8 cellular contexts compared by ENCODE assay signal in genomic region chr17:35241520-35241919, GRCh38. TPM values are rescaled to one million over a fixed set of nuclear protein-coding genes. Genes with fewer than 3 reads are reported as not detected.
DNase-seq lines count a peak whose midpoint lies in the region; ATAC-seq and TF ChIP-seq lines count a peak whose summit lies in the region.

No MANE protein-coding gene starts in this region.

- no peak for TF ChIP-seq POLR2A in HCT116 (IDR thresholded peaks at IDR 0.05; ENCODE audit: borderline replicate concordance, extremely low read depth, insufficient read depth, insufficient read length)

- H3K27me3 ChIP-seq in HCT116 (ENCODE audit: insufficient read depth, low read length): no peaks in the 10 kb centered on the region
- H3K27me3 ChIP-seq in right cardiac atrium (ENCODE audit: control insufficient read depth, insufficient read depth): no peaks in the 10 kb centered on the region

- DNase-seq in HCT116 (ENCODE audit: low read depth, low spot score): no peak
- DNase-seq in activated T-cell treated with anti-CD3 and anti-CD28 coated beads, Interleukin-2, amount 50 U/mL, for 24 hours: peak; percentile 59
- DNase-seq in right cardiac atrium: peak in 2 of 3 donors; percentile 51 to 57
- peak; percentile 45 for DNase-seq in stimulated activated CD4-positive, alpha-beta T cell treated with anti-CD3 and anti-CD28 coated beads, Interleukin-4, amount 100 ng/mL, for 1 hour
- DNase-seq in NCI-H1436 (lab: John Stamatoyannopoulos, UW): no peak
- DNase-seq in NOMO-1 (lab: John Stamatoyannopoulos, UW; ENCODE audit: unreplicated experiment in 2 of 2): no peak

- peaks cover 7% of the 10 kb centered on the region for H3K36me3 Mint-ChIP-seq in activated T-cell treated with anti-CD3 and anti-CD28 coated beads, Interleukin-2, amount 50 U/mL, for 24 hours (ENCODE audit: low read depth)

- BruUV-seq in HCT116 (replicated peaks; lab: Mats Ljungman, UMichigan): no TSS peak

- RAD21 ChIA-PET in HCT116 (lab: Charles Lee; ENCODE audit: low non-redundant PET in 1 of 2, low total read pairs in 2 of 2, uncharacterized antibody in 2 of 2, unreplicated experiment in 2 of 2): no interaction called here

- peak overlapping the region; percentile 58; the same call in 1 of the 2 replicates for H3K27ac ChIP-seq in HCT116 (ENCODE audit: low read depth, low read length)
- no peak overlapping the region for H3K27ac ChIP-seq in right cardiac atrium (ENCODE audit: low read length)

- H3K79me2 ChIP-seq in HCT116 (ENCODE audit: insufficient read depth, low read length): no peaks in the 10 kb centered on the region

- peaks cover 76% of the 10 kb centered on the region for H3K4me1 Mint-ChIP-seq in activated T-cell treated with anti-CD3 and anti-CD28 coated beads, Interleukin-2, amount 50 U/mL, for 24 hours (ENCODE audit: low read depth)

- no peaks in the 10 kb centered on the region for H3K27me3 Mint-ChIP-seq in activated T-cell treated with anti-CD3 and anti-CD28 coated beads, Interleukin-2, amount 50 U/mL, for 24 hours

- peak overlapping the region; percentile 97 for H3K27ac Mint-ChIP-seq in activated T-cell treated with anti-CD3 and anti-CD28 coated beads, Interleukin-2, amount 50 U/mL, for 24 hours

- H3K4me3 ChIP-seq in HCT116 (replicated peaks in 1 of 2; ENCODE audit: low read depth in 1 of 2, low read length in 2 of 2): peak overlapping the region in 1 of 2 experiments; percentile 73; a peak in 2 of 4 replicates
- H3K4me3 ChIP-seq in right cardiac atrium (ENCODE audit: low read length): no peak overlapping the region

- peak overlapping the region; percentile 89 for H3K4me2 ChIP-seq in HCT116 (ENCODE audit: low read length)

- no peaks in the 10 kb centered on the region for H3K9me3 ChIP-seq in HCT116 (ENCODE audit: control insufficient read depth in 1 of 2, insufficient read depth in 1 of 2, low read depth in 1 of 2, low read length in 2 of 2)
- no peaks in the 10 kb centered on the region for H3K9me3 ChIP-seq in right cardiac atrium (ENCODE audit: control insufficient read depth, low read length)

- POLR2A ChIA-PET in HCT116 (lab: Charles Lee): interaction anchor here (0.6 kb wide), 1 partner anchor 12 kb away, joined by 3 read pairs; no protein-coding TSS in a partner anchor

- intact Hi-C loops in HCT116 (cut with micrococcal nuclease) (loop anchor here (5.0 kb wide), 1 partner anchor 259 kb away; the partner anchor contains the start of gene LIG3), right cardiac atrium (cut with DNase I) (no loop called here)

- peak overlapping the region; percentile 94 for H3K4me3 Mint-ChIP-seq in activated T-cell treated with anti-CD3 and anti-CD28 coated beads, Interleukin-2, amount 50 U/mL, for 24 hours

- no peak for TF ChIP-seq RAD21 in HCT116 (IDR thresholded peaks at IDR 0.05; ENCODE audit: low read depth)

- WGBS in right cardiac atrium: 85% methylated on average over 19 of the region's 19 CpGs

- no peaks in the 10 kb centered on the region for H3K36me3 ChIP-seq in HCT116 (ENCODE audit: control insufficient read depth in 1 of 2, insufficient read depth in 2 of 2, low read length in 2 of 2)

- ATAC-seq in HCT116: no peak
- ATAC-seq in right cardiac atrium: no peak
- ATAC-seq in GM18867 (IDR thresholded peaks at IDR 0.05; ENCODE audit: unreplicated experiment): no peak
- no peak for ATAC-seq in GM21723 (IDR thresholded peaks at IDR 0.05; ENCODE audit: unreplicated experiment)

- no peak for TF ChIP-seq CTCF in HCT116 (IDR thresholded peaks at IDR 0.05 in 2 of 3, conservative IDR thresholded peaks at IDR 0.05 in 1 of 3; ENCODE audit: borderline replicate concordance in 1 of 3, insufficient read depth in 1 of 3, low read depth in 2 of 3, low read length in 2 of 3)

- H3K9me2 ChIP-seq in HCT116 (ENCODE audit: insufficient read depth): no peaks in the 10 kb centered on the region

- no peaks in the 10 kb centered on the region for H4K20me1 ChIP-seq in HCT116 (ENCODE audit: insufficient read depth)

- H3K4me1 ChIP-seq in HCT116 (ENCODE audit: control insufficient read depth in 1 of 2, insufficient read depth in 2 of 2, low read length in 2 of 2) (peaks cover 28% of the 10 kb centered on the region in 2 experiments), right cardiac atrium (ENCODE audit: control insufficient read depth, insufficient read depth, low read length) (peaks cover 2% of the 10 kb centered on the region)

- H3K9me3 Mint-ChIP-seq in activated T-cell treated with anti-CD3 and anti-CD28 coated beads, Interleukin-2, amount 50 U/mL, for 24 hours: no peaks in the 10 kb centered on the region

- no peak overlapping the region for H2AFZ ChIP-seq in HCT116 (ENCODE audit: low read depth, low read length, poor library complexity, severe bottlenecking)

- CTCF ChIA-PET in HCT116 (lab: Charles Lee): no interaction called here

- no peak overlapping the region for H3K9ac ChIP-seq in HCT116 (ENCODE audit: low read length)

TF ChIP-seq in HCT116, 20 proteins besides CTCF, POLR2A, EP300 and RAD21 (continues in another document):
- no peak for TF ChIP-seq CEBPB (IDR thresholded peaks at IDR 0.05; ENCODE audit: low read depth)
- TF ChIP-seq TCF7L2 (IDR thresholded peaks at IDR 0.05; ENCODE audit: borderline replicate concordance, extremely low read depth, insufficient read depth, insufficient read length): no peak
- TF ChIP-seq ZBTB33 (IDR thresholded peaks at IDR 0.05; ENCODE audit: extremely low read depth, insufficient replicate concordance, low read length): no peak
- no peak for TF ChIP-seq SRF (IDR thresholded peaks at IDR 0.05; ENCODE audit: low read depth)
- TF ChIP-seq ATF3 (IDR thresholded peaks at IDR 0.05): no peak
- no peak for TF ChIP-seq REST (IDR thresholded peaks at IDR 0.05; ENCODE audit: low read depth)
- no peak for TF ChIP-seq SIN3A (IDR thresholded peaks at IDR 0.05; ENCODE audit: low read depth)
- no peak for TF ChIP-seq YY1 (IDR thresholded peaks at IDR 0.05; ENCODE audit: extremely low read depth, insufficient replicate concordance, low read depth, low read length)
- TF ChIP-seq ZFX (IDR thresholded peaks at IDR 0.05): no peak
- TF ChIP-seq EZH2 (IDR thresholded peaks at IDR 0.05): no peak
- TF ChIP-seq FOSL1 (IDR thresholded peaks at IDR 0.05; ENCODE audit: low read depth): no peak
- TF ChIP-seq POLR2AphosphoS5 (IDR thresholded peaks at IDR 0.05; ENCODE audit: low read depth, low read length): no peak
- TF ChIP-seq EGR1 (IDR thresholded peaks at IDR 0.05; ENCODE audit: low read depth): no peak
- no peak for TF ChIP-seq SP1 (IDR thresholded peaks at IDR 0.05; ENCODE audit: low read depth)
- TF ChIP-seq JUND (IDR thresholded peaks at IDR 0.05): no peak
- TF ChIP-seq ZNF274 (IDR thresholded peaks at IDR 0.05; ENCODE audit: low read depth, low read length): no peak
- TF ChIP-seq EZH2phosphoT487 (IDR thresholded peaks at IDR 0.05; ENCODE audit: borderline replicate concordance): no peak
- no peak for TF ChIP-seq ELF1 (IDR thresholded peaks at IDR 0.05; ENCODE audit: borderline replicate concordance, low read depth)

RNA-seq across cellular contexts. Expression of gene SLFN5, which starts 1.4 kb away (rescaled TPM):
- total RNA-seq in HCT116 (2021; ENCODE audit: unreplicated experiment) (23.7 TPM), right cardiac atrium (10 to 100 TPM; 10.3 to 24.0 (median 20.1) TPM)
- polyA plus RNA-seq in HCT116 (2012): 25.2 and 27.0 TPM in 2 replicates
- polyA plus RNA-seq in right cardiac atrium: 3.9 TPM

RNA-seq across cellular contexts. Expression of gene SLC35G3, which starts 47.3 kb away (rescaled TPM):
- not detected for total RNA-seq in HCT116 (2021; ENCODE audit: unreplicated experiment)
- polyA plus RNA-seq in HCT116 (2012): not detected in 2 replicates
- total RNA-seq in right cardiac atrium: not detected
- not detected for polyA plus RNA-seq in right cardiac atrium

Comparison
In these comparisons a context has a peak if more than half of its experiments do, and no peak if none do; other contexts are left out.
1. DNase-seq: peak in activated T-cell treated with anti-CD3 and anti-CD28 coated beads, Interleukin-2, amount 50 U/mL, for 24 hours (single experiment), right cardiac atrium (2 of 3) and stimulated activated CD4-positive, alpha-beta T cell treated with anti-CD3 and anti-CD28 coated beads, Interleukin-4, amount 100 ng/mL, for 1 hour (single experiment); none in HCT116 (single experiment), NCI-H1436 (single experiment) and NOMO-1 (0 of 2).